In genomic region chr9:85805789-85806102, GRCh38 we compare ENCODE assay signal across 8 cellular contexts.
A peak's percentile ranks its signal among the peaks of the same experiment; 100 is the strongest.
DNase-seq lines count a peak whose midpoint lies in the region; ATAC-seq and TF ChIP-seq lines count a peak whose summit lies in the region.
"Not testable (repeated sequence)": the region's sequence is repeated elsewhere in the genome, so short reads cannot be mapped to it uniquely, and the experiment has no call there.

No MANE protein-coding gene starts in this region.

- H3K27me3 ChIP-seq in PC-9 (ENCODE audit: insufficient read depth, low read depth); kidney epithelial cell (ENCODE audit: control insufficient read depth, insufficient read depth, low read length); rectal smooth muscle tissue (ENCODE audit: control insufficient read depth, insufficient read depth, low read length); thoracic aorta (replicated peaks; ENCODE audit: insufficient read depth): not testable (repeated sequence)

- H3K4me3 Mint-ChIP-seq in activated T-cell treated with anti-CD3 and anti-CD28 coated beads, Interleukin-2, amount 50 U/mL, for 72 hours, result peak overlapping the region; percentile 84 to 92

- not testable (repeated sequence) for H3K9me3 ChIP-seq in PC-9 (ENCODE audit: insufficient read depth, low read depth); thoracic aorta

- H3K4me1 ChIP-seq in PC-9 (replicated peaks; ENCODE audit: insufficient read depth); rectal smooth muscle tissue (ENCODE audit: control insufficient read depth, insufficient read depth, low read length): not testable (repeated sequence)
- H3K4me1 ChIP-seq in thoracic aorta (ENCODE audit: control insufficient read depth in 1 of 2, low read depth in 2 of 2), result peaks cover 8 to 13% of the 10 kb centered on the region in 2 donors

- peaks cover 4 to 14% of the 10 kb centered on the region in 2 donors for H3K36me3 Mint-ChIP-seq in activated T-cell treated with anti-CD3 and anti-CD28 coated beads, Interleukin-2, amount 50 U/mL, for 72 hours (ENCODE audit: insufficient read depth in 2 of 2)

- not testable (repeated sequence) for H3K27ac ChIP-seq in PC-9
- H3K27ac ChIP-seq in rectal smooth muscle tissue (ENCODE audit: low read depth, low read length), result peak overlapping the region; percentile 85
- peak overlapping the region; percentile 90 to 91 for H3K27ac ChIP-seq in thoracic aorta

- H3K4me3 ChIP-seq in GM12865 (ENCODE audit: low read depth, low read length) (peak overlapping the region; percentile 56), PC-9 (peak overlapping the region; percentile 65), kidney epithelial cell (ENCODE audit: low read depth, low read length) (peak overlapping the region; percentile 74), rectal smooth muscle tissue (ENCODE audit: low read length) (peak overlapping the region; percentile 83), thoracic aorta (peak overlapping the region; percentile 95)

- peak overlapping the region; percentile 98 for H3K4me2 ChIP-seq in PC-9

- POLR2A ChIA-PET in PC-9 (lab: Charles Lee; ENCODE audit: unreplicated experiment), result not testable (repeated sequence)

- not testable (repeated sequence) for H3K9me3 Mint-ChIP-seq in activated T-cell treated with anti-CD3 and anti-CD28 coated beads, Interleukin-2, amount 50 U/mL, for 72 hours

- not testable (repeated sequence) for H3F3A ChIP-seq in PC-9 (ENCODE audit: insufficient read depth, low read depth)

- not testable (repeated sequence) for BruUV-seq in PC-9 (replicated peaks; lab: Mats Ljungman, UMichigan)

- ATAC-seq in HG03066 (IDR thresholded peaks at IDR 0.05; ENCODE audit: low read depth, unreplicated experiment), result peak; percentile 12
- not testable (repeated sequence) for ATAC-seq in activated T-cell treated with anti-CD3 and anti-CD28 coated beads, Interleukin-2, amount 50 U/mL, for 72 hours (replicated peaks in 1 of 2); thoracic aorta (ENCODE audit: insufficient number of reproducible peaks, low FRiP score, low read depth)

- CTCF ChIA-PET in PC-9 (lab: Charles Lee), result not testable (repeated sequence)

- H3K79me2 ChIP-seq in PC-9 (ENCODE audit: low read depth), result not testable (repeated sequence)

- peak overlapping the region; percentile 79 for H2AFZ ChIP-seq in PC-9

- H3K36me3 ChIP-seq in PC-9 (ENCODE audit: low read depth); kidney epithelial cell (ENCODE audit: control insufficient read depth, insufficient read depth, low read length); rectal smooth muscle tissue (ENCODE audit: control insufficient read depth, insufficient read depth, low read length); thoracic aorta: not testable (repeated sequence)

- TF ChIP-seq CTCF in GM12865 (IDR thresholded peaks at IDR 0.05; ENCODE audit: insufficient read depth, low read depth, low read length, missing control alignments); PC-9 (conservative IDR thresholded peaks at IDR 0.05); kidney epithelial cell (IDR thresholded peaks at IDR 0.05; ENCODE audit: insufficient read depth, low read length, poor library complexity, severe bottlenecking); thoracic aorta (IDR thresholded peaks at IDR 0.05): not testable (repeated sequence)

- H3K9me2 ChIP-seq in PC-9 (ENCODE audit: insufficient read depth), result not testable (repeated sequence)

- peak overlapping the region; percentile 73 for H3K9ac ChIP-seq in rectal smooth muscle tissue (ENCODE audit: low read length)

- peak overlapping the region; percentile 91 for H3K27ac Mint-ChIP-seq in activated T-cell treated with anti-CD3 and anti-CD28 coated beads, Interleukin-2, amount 50 U/mL, for 72 hours

- not testable (repeated sequence) for H3K27me3 Mint-ChIP-seq in activated T-cell treated with anti-CD3 and anti-CD28 coated beads, Interleukin-2, amount 50 U/mL, for 72 hours (ENCODE audit: low read depth)

- not testable (repeated sequence) for DNase-seq in GM12865 (ENCODE audit: low read depth); PC-9; activated T-cell treated with anti-CD3 and anti-CD28 coated beads, Interleukin-2, amount 50 U/mL, for 72 hours; kidney epithelial cell (ENCODE audit: low read depth); thoracic aorta (ENCODE audit: low spot score)
- peak; percentile 28 for DNase-seq in effector CD8-positive, alpha-beta T cell (lab: John Stamatoyannopoulos, UW)

- intact Hi-C loops in PC-9 (cut with micrococcal nuclease; ENCODE audit: unreplicated experiment), result loop anchor here (2.0 kb wide), 1 partner anchor 53 kb away; no protein-coding TSS in a partner anchor

- H4K20me1 ChIP-seq in PC-9 (ENCODE audit: insufficient read depth), result not testable (repeated sequence)

- H3K4me1 Mint-ChIP-seq in activated T-cell treated with anti-CD3 and anti-CD28 coated beads, Interleukin-2, amount 50 U/mL, for 72 hours (ENCODE audit: low read depth), result peaks cover 13% of the 10 kb centered on the region
